Comparison of ENCODE assay signal across 21 cellular contexts in genomic region chr12:100758083-100758482, GRCh38. TPM values are rescaled to one million over a fixed set of nuclear protein-coding genes. Genes with fewer than 3 reads are reported as not detected.
DNase-seq lines count a peak whose midpoint lies in the region; FAIRE-seq and TF ChIP-seq lines count a peak whose summit lies in the region.
"Had no signal": no experiment of that assay in that cellular context is flagged by ENCODE, and none has a peak within 500 bp of the region (broad histone marks: within the 10 kb centered on the region; RNA-seq: fewer than 3 reads in every experiment).

No MANE protein-coding gene starts in this region.

- H3K4me3 ChIP-seq in bronchial epithelial cell (ENCODE audit: low read depth, low read length), result no peak overlapping the region
- H3K4me3 ChIP-seq in MG63, result no peak overlapping the region
- H3K4me3 ChIP-seq in coronary artery, result no peak overlapping the region
- H3K4me3 ChIP-seq: GM23248, HAP-1, SJSA1 had no signal

- DNase-seq in NCI-H82 (lab: John Stamatoyannopoulos, UW) (peak; percentile 49), NCI-H82 treated with DMSO at 0.1 percent for 48 hours (lab: John Stamatoyannopoulos, UW; ENCODE audit: unreplicated experiment) (no peak), NCI-H446 (lab: John Stamatoyannopoulos, UW) (peak; percentile 14 to 83), bronchial epithelial cell (ENCODE audit: low read depth) (no peak), MG63 (no peak), urothelium cell line (ENCODE audit: low spot score) (no peak), coronary artery (ENCODE audit: low spot score) (no peak)
- DNase-seq: DND-41, GM23248, Kasumi-1, NCI-H1417, NCI-H187 treated with DMSO at 0.1 percent for 48 hours, NCI-H2107, NCI-H345, NCI-H774, T-helper 1 cell had no signal

- no peaks in the 10 kb centered on the region for H3K9me3 ChIP-seq in MG63
- H3K9me3 ChIP-seq: HAP-1, SJSA1 had no signal

- H3K36me3 ChIP-seq in bronchial epithelial cell (ENCODE audit: control insufficient read depth, insufficient read depth, low read length) (no peaks in the 10 kb centered on the region), MG63 (no peaks in the 10 kb centered on the region)
- H3K36me3 ChIP-seq: HAP-1, SJSA1 had no signal

- H3K27me3 ChIP-seq in bronchial epithelial cell (ENCODE audit: control insufficient read depth, insufficient read depth, low read length) (no peaks in the 10 kb centered on the region), MG63 (no peaks in the 10 kb centered on the region)
- H3K27me3 ChIP-seq: SJSA1 had no signal

- no peak overlapping the region for H3K27ac ChIP-seq in coronary artery
- H3K27ac ChIP-seq: GM23248, SJSA1 had no signal

- FAIRE-seq in bronchial epithelial cell (lab: Jason Lieb, UNC) (peak; percentile 88), urothelium cell line (lab: Jason Lieb, UNC) (no peak)
- FAIRE-seq: A204.1, GM12891 had no signal

- TF ChIP-seq CTCF in bronchial epithelial cell (IDR thresholded peaks at IDR 0.05; ENCODE audit: insufficient read depth, low read length, severe bottlenecking), result no peak
- no peak for TF ChIP-seq CTCF in coronary artery (IDR thresholded peaks at IDR 0.05)

RNA-seq across cellular contexts. Expression of gene ANO4, which starts 36.5 kb away (rescaled TPM):
- total RNA-seq in bronchial epithelial cell, result 2.4 TPM in 2 replicates
- total RNA-seq in MG63 (2014; rRNA removed; shearing (Covaris generic); ENCODE audit: low replicate concordance), result 7.0 TPM in 1 of 2 replicates, not detected in the other
- total RNA-seq: B cell had no signal

Comparison
In these comparisons a context has a peak if more than half of its experiments do, and no peak if none do; other contexts are left out.
1. DNase-seq: peak in NCI-H82 (single experiment) and NCI-H446 (2 of 2); none in NCI-H82 treated with DMSO at 0.1 percent for 48 hours (single experiment), bronchial epithelial cell (single experiment), MG63 (single experiment), urothelium cell line (single experiment) and coronary artery (single experiment).